13 cellular contexts compared by ENCODE assay signal in genomic region chr9:125460883-125461475, GRCh38.
DNase-seq lines count a peak whose midpoint lies in the region; ATAC-seq and TF ChIP-seq lines count a peak whose summit lies in the region.
"Had no signal": no experiment of that assay in that cellular context is flagged by ENCODE, and none has a peak within 500 bp of the region (broad histone marks: within the 10 kb centered on the region; RNA-seq: fewer than 3 reads in every experiment).

No MANE protein-coding gene starts in this region.

- DNase-seq in ELR (ENCODE audit: low read depth) (peak; percentile 70), NCI-H226 (peak; percentile 45), fibroblast of the aortic adventitia (ENCODE audit: low read depth) (peak; percentile 29), renal cortical epithelial cell (ENCODE audit: low read depth) (peak; percentile 25), DMS 273 (lab: John Stamatoyannopoulos, UW; ENCODE audit: unreplicated experiment) (no peak), ecto neural progenitor cell (ENCODE audit: low spot score) (no peak)
- DNase-seq: activated effector memory CD4-positive, alpha-beta T cell treated with Interleukin-2 at 50 U/mL for 16 hours; CD8-positive, alpha-beta T cell; esophagus squamous epithelium; NCI-H1694 treated with DMSO at 0.1 percent for 48 hours had no signal

- ATAC-seq in GM18520 (IDR thresholded peaks at IDR 0.05; ENCODE audit: unreplicated experiment) (no peak), HG03354 (IDR thresholded peaks at IDR 0.05; ENCODE audit: poor library complexity, severe bottlenecking, unreplicated experiment) (no peak)
- ATAC-seq: CD8-positive, alpha-beta T cell; stimulated activated memory B cell treated with anti-CD40 and anti-IgM and Interleukin-4, amounts not matched to agents 10 μg/mL and 1 μg/mL and 100 μg/mL, for 72 hours had no signal

- no peak for TF ChIP-seq CTCF in fibroblast of the aortic adventitia (IDR thresholded peaks at IDR 0.05; ENCODE audit: insufficient read depth, low read length)

- no peak overlapping the region for H3K4me3 ChIP-seq in fibroblast of the aortic adventitia (ENCODE audit: low read depth, low read length)
- H3K4me3 ChIP-seq: esophagus squamous epithelium had no signal

Comparison
In these comparisons a context has a peak if more than half of its experiments do, and no peak if none do; other contexts are left out.
1. DNase-seq: peak in ELR (single experiment), NCI-H226 (single experiment), fibroblast of the aortic adventitia (single experiment) and renal cortical epithelial cell (single experiment); none in DMS 273 (single experiment) and ecto neural progenitor cell (single experiment).